8 cellular contexts compared by ENCODE assay signal in genomic region chr5:54310433-54311177, GRCh38. TPM values are rescaled to one million over a fixed set of nuclear protein-coding genes. Genes with fewer than 3 reads are reported as not detected.
DNase-seq lines count a peak whose midpoint lies in the region; ATAC-seq and TF ChIP-seq lines count a peak whose summit lies in the region.

Gene ARL15 (minus strand): TSS chr5:54310573.

- H3K27ac ChIP-seq in hepatocyte = peak within 1 kb of the TSS; percentile 82

- ATAC-seq in GM18505 (IDR thresholded peaks at IDR 0.05; ENCODE audit: unreplicated experiment) = peak; percentile 98
- ATAC-seq in HG02973 (IDR thresholded peaks at IDR 0.05; ENCODE audit: unreplicated experiment) = peak; percentile 96

- TF ChIP-seq CTCF in astrocyte of the cerebellum (IDR thresholded peaks at IDR 0.05; ENCODE audit: low read depth, low read length, missing control alignments) (no peak), hepatocyte (IDR thresholded peaks at IDR 0.05; ENCODE audit: poor library complexity) (no peak)

- no peaks in the 10 kb centered on the region for H3K9me3 ChIP-seq in hepatocyte (ENCODE audit: low read depth)

- H3K9me2 ChIP-seq in hepatocyte (replicated peaks; ENCODE audit: insufficient read depth) = no peaks in the 10 kb centered on the region

- H3K36me3 ChIP-seq in hepatocyte (replicated peaks; ENCODE audit: insufficient read depth, low read depth) = no peaks in the 10 kb centered on the region

- H2AFZ ChIP-seq in hepatocyte = peak within 1 kb of the TSS; percentile 94

- H3K4me1 ChIP-seq in hepatocyte (ENCODE audit: insufficient read depth) = peaks cover 27% of the 10 kb centered on the region

- H3K79me2 ChIP-seq in hepatocyte = peaks cover 42% of the 10 kb centered on the region

- peak within 1 kb of the TSS; percentile 97 for H3K4me2 ChIP-seq in hepatocyte

- H3K4me3 ChIP-seq in astrocyte of the cerebellum (ENCODE audit: low read depth, low read length) (peak within 1 kb of the TSS; percentile 77), hepatocyte (peak within 1 kb of the TSS; percentile 83)

- no peaks in the 10 kb centered on the region for H3K27me3 ChIP-seq in hepatocyte

- 1% methylated on average over 48 of the region's 51 CpGs for WGBS in hepatocyte (ENCODE audit: low lambda C conversion rate, missing lambda C conversion rate)

- DNase-seq in NCI-H2029 (lab: John Stamatoyannopoulos, UW) (peak; percentile 97), T-helper 22 cell (ENCODE audit: low read depth) (peak; percentile 96), astrocyte of the cerebellum (ENCODE audit: low read depth) (peak; percentile 95), hepatocyte (ENCODE audit: low spot score) (peak; percentile 98), renal cortical epithelial cell (ENCODE audit: low read depth) (peak; percentile 90), cortex of kidney (lab: John Stamatoyannopoulos, UW) (no peak)

- in situ Hi-C loops in astrocyte of the cerebellum (cut with HindIII; ENCODE audit: low sequenced_read_pairs) = no loop called here

- peak; percentile 99 for TF ChIP-seq POLR2A in GM18505 (IDR thresholded peaks at IDR 0.05; ENCODE audit: borderline replicate concordance, extremely low read depth, insufficient read depth, insufficient read length)

- peaks cover 23% of the 10 kb centered on the region for H4K20me1 ChIP-seq in hepatocyte (ENCODE audit: insufficient read depth, poor library complexity, severe bottlenecking)

RNA-seq across cellular contexts. Expression of gene ARL15, which starts in this region (rescaled TPM):
- total RNA-seq in hepatocyte (53.1 and 66.3 TPM in 2 replicates), renal cortical epithelial cell (21.9 and 27.7 TPM in 2 replicates)
- polyA plus RNA-seq in hepatocyte = 13.3 and 15.4 TPM in 2 replicates
